In genomic region chr5:91367374-91367773, GRCh38 we compare ENCODE assay signal across 20 cellular contexts. TPM values are rescaled to one million over a fixed set of nuclear protein-coding genes. Genes with fewer than 3 reads are reported as not detected.
DNase-seq lines count a peak whose midpoint lies in the region; ATAC-seq, FAIRE-seq and TF ChIP-seq lines count a peak whose summit lies in the region.
"Had no signal": no experiment of that assay in that cellular context is flagged by ENCODE, and none has a peak within 500 bp of the region (broad histone marks: within the 10 kb centered on the region; RNA-seq: fewer than 3 reads in every experiment).

No MANE protein-coding gene starts in this region.

- intact Hi-C loops in left ventricle myocardium inferior (cut with micrococcal nuclease) (no loop called here), heart right ventricle (cut with DNase I) (loop anchor here in 1 of 10 donors (5.0 kb wide), 1 partner anchor 45 kb away; no protein-coding TSS in a partner anchor), adrenal gland (cut with DNase I) (no loop called here), psoas muscle (cut with DNase I) (no loop called here)

- FAIRE-seq in GM12891 (lab: Jason Lieb, UNC): no peak
- FAIRE-seq: GM18507 had no signal

- H3K36me3 ChIP-seq in left ventricle myocardium inferior (peaks cover 52% of the 10 kb centered on the region), heart right ventricle (peaks cover 0 to 56% (median 35%) of the 10 kb centered on the region in 9 donors), adrenal gland (replicated peaks in 1 of 2) (peaks cover 0 to 45% of the 10 kb centered on the region in 2 donors), psoas muscle (ENCODE audit: insufficient read depth in 1 of 2, low read depth in 1 of 2) (peaks cover 7 to 55% of the 10 kb centered on the region in 2 donors)

- ATAC-seq in heart right ventricle (no peak), psoas muscle (peak; percentile 7 to 25 (median 18)), GM18858 (IDR thresholded peaks at IDR 0.05; ENCODE audit: unreplicated experiment) (no peak)

- TF ChIP-seq POLR2A in adrenal gland (IDR thresholded peaks at IDR 0.05): no peak
- no peak for TF ChIP-seq POLR2A in GM12891 (IDR thresholded peaks at IDR 0.05; ENCODE audit: low read depth, low read length)

- H3K9me3 ChIP-seq in left ventricle myocardium inferior (replicated peaks): no peaks in the 10 kb centered on the region
- H3K9me3 ChIP-seq in heart right ventricle: no peaks in the 10 kb centered on the region
- no peaks in the 10 kb centered on the region for H3K9me3 ChIP-seq in adrenal gland (replicated peaks in 1 of 3)
- H3K9me3 ChIP-seq in psoas muscle: no peaks in the 10 kb centered on the region
- H3K9me3 ChIP-seq: HAP-1, MG63 had no signal

- H3K4me3 ChIP-seq in left ventricle myocardium inferior (no peak overlapping the region), heart right ventricle (no peak overlapping the region), adrenal gland (no peak overlapping the region), psoas muscle (no peak overlapping the region)
- H3K4me3 ChIP-seq: HAP-1, MG63 had no signal

- H3K4me1 ChIP-seq in left ventricle myocardium inferior (peaks cover 41% of the 10 kb centered on the region), heart right ventricle (peaks cover 0 to 38% (median 16%) of the 10 kb centered on the region in 9 donors), adrenal gland (replicated peaks in 1 of 2) (peaks cover 0 to 18% of the 10 kb centered on the region in 2 donors), psoas muscle (peaks cover 20% of the 10 kb centered on the region)
- H3K4me1 ChIP-seq: HAP-1 had no signal

- DNase-seq in left ventricle myocardium inferior: no peak
- no peak for DNase-seq in heart right ventricle
- DNase-seq in adrenal gland: peak in 4 of 7 donors; percentile 21 to 42 (median 34)
- peak; percentile 27 for DNase-seq in glomerular visceral epithelial cell (ENCODE audit: extremely low spot score)
- DNase-seq in psoas muscle: no peak
- DNase-seq in GM12891 (ENCODE audit: insufficient read length, low spot score): no peak
- no peak for DNase-seq in AML-193 (lab: John Stamatoyannopoulos, UW)
- DNase-seq: ACHN; CD4-positive, alpha-beta memory T cell; EL; MG63; NCI-H1092 treated with DMSO at 0.1 percent for 48 hours; NCI-H1694; NCI-H774; Right ventricle myocardium superior had no signal

- no peaks in the 10 kb centered on the region for H3K27me3 ChIP-seq in left ventricle myocardium inferior (ENCODE audit: low read depth)
- H3K27me3 ChIP-seq in heart right ventricle: no peaks in the 10 kb centered on the region
- no peaks in the 10 kb centered on the region for H3K27me3 ChIP-seq in adrenal gland
- H3K27me3 ChIP-seq in psoas muscle (ENCODE audit: insufficient read depth in 3 of 3, low read length in 2 of 3): no peaks in the 10 kb centered on the region
- H3K27me3 ChIP-seq: MG63 had no signal

- H3K27ac ChIP-seq in left ventricle myocardium inferior (replicated peaks) (peak overlapping the region; percentile 8), heart right ventricle (peak overlapping the region in 1 of 10 donors; percentile 8), adrenal gland (peak overlapping the region in 2 of 5 donors; percentile 3 to 97), psoas muscle (peak overlapping the region; percentile 38)
- H3K27ac ChIP-seq: HL-60, KMS-11 had no signal

- no peak for TF ChIP-seq CTCF in left ventricle myocardium inferior (IDR thresholded peaks at IDR 0.05; ENCODE audit: borderline replicate concordance)
- no peak for TF ChIP-seq CTCF in heart right ventricle (IDR thresholded peaks at IDR 0.05)
- TF ChIP-seq CTCF in adrenal gland (IDR thresholded peaks at IDR 0.05): no peak
- TF ChIP-seq CTCF in psoas muscle (IDR thresholded peaks at IDR 0.05): no peak

TF ChIP-seq in GM12891, 5 proteins besides CTCF, POLR2A, EP300 and RAD21:
- TF ChIP-seq TAF1 (IDR thresholded peaks at IDR 0.05; ENCODE audit: low read depth, low read length) (no peak), PAX5 (IDR thresholded peaks at IDR 0.05; ENCODE audit: insufficient read depth, low read length, severe bottlenecking) (no peak), SPI1 (IDR thresholded peaks at IDR 0.05; ENCODE audit: low read depth, low read length) (no peak), POU2F2 (IDR thresholded peaks at IDR 0.05; ENCODE audit: low read depth, low read length) (no peak), POLR2AphosphoS5 (IDR thresholded peaks at IDR 0.05; ENCODE audit: low read depth, low read length) (no peak)

RNA-seq across cellular contexts. Expression of gene ARRDC3, which starts 15.7 kb away (rescaled TPM):
- 14.4 TPM for total RNA-seq in left ventricle myocardium inferior
- 10 to 100 TPM in 8 of 10 donors, 1 to 10 TPM in 2; 9.4 to 61.5 (median 21.0) TPM for total RNA-seq in heart right ventricle
- polyA plus RNA-seq in heart right ventricle: 1 to 10 TPM; 4.8 to 5.8 TPM
- 100 to 1,000 TPM in 6 of 8 donors, 10 to 100 TPM in 2; 64.4 to 410 (median 158) TPM for total RNA-seq in adrenal gland
- 100 to 1,000 TPM in 1 of 3 donors, 10 to 100 TPM in 2; 36.1 to 140 (median 58.2) TPM for polyA plus RNA-seq in adrenal gland
- total RNA-seq in psoas muscle: 100 to 1,000 TPM in 1 of 4 donors, 10 to 100 TPM in 3; 28.6 to 122 (median 59.2) TPM
- polyA plus RNA-seq in psoas muscle: 100 to 1,000 TPM in 1 of 3 donors, 10 to 100 TPM in 2; 30.9 to 137 (median 63.2) TPM
- 5.3 TPM for polyA plus RNA-seq in GM12891 (2012; ENCODE audit: low read depth, missing spikeins)

Comparison
In these comparisons a context has a peak if more than half of its experiments do, and no peak if none do; other contexts are left out.
1. DNase-seq: peak in adrenal gland (4 of 7) and glomerular visceral epithelial cell (single experiment); none in left ventricle myocardium inferior (single experiment), heart right ventricle (0 of 2), psoas muscle (0 of 2), GM12891 (single experiment) and AML-193 (0 of 2).
2. ATAC-seq: peak in psoas muscle (4 of 4); none in heart right ventricle (0 of 8) and GM18858 (single experiment).